Comparison of ENCODE assay signal across 14 cellular contexts in genomic region chr1:109882288-109883245, GRCh38. TPM values are rescaled to one million over a fixed set of nuclear protein-coding genes. Genes with fewer than 3 reads are reported as not detected.
DNase-seq lines count a peak whose midpoint lies in the region; ATAC-seq and TF ChIP-seq lines count a peak whose summit lies in the region.
"Had no signal": no experiment of that assay in that cellular context is flagged by ENCODE, and none has a peak within 500 bp of the region (broad histone marks: within the 10 kb centered on the region; RNA-seq: fewer than 3 reads in every experiment).

No MANE protein-coding gene starts in this region.

- H3K4me1 ChIP-seq in adrenal gland (replicated peaks in 1 of 2) (peaks cover 45 to 53% of the 10 kb centered on the region in 2 donors), tibial artery (peaks cover 0 to 37% (median 31%) of the 10 kb centered on the region in 4 donors)

- TF ChIP-seq POLR2A in adrenal gland (IDR thresholded peaks at IDR 0.05) = no peak

- H3K27me3 ChIP-seq in adrenal gland = no peaks in the 10 kb centered on the region
- H3K27me3 ChIP-seq in tibial artery = no peaks in the 10 kb centered on the region
- H3K27me3 ChIP-seq in brain microvascular endothelial cell (replicated peaks) = no peaks in the 10 kb centered on the region
- H3K27me3 ChIP-seq: BLaER1 treated with 17β-estradiol and CSF1 and Interleukin-3, amounts not matched to agents 10 nM and 100 nM had no signal

- peak in 1 of 7 donors; percentile 52 for DNase-seq in adrenal gland
- DNase-seq in hippocampal formation (lab: John Stamatoyannopoulos, UW) = peak; percentile 82 to 87
- peak; percentile 96 for DNase-seq in pons (ENCODE audit: low spot score)
- DNase-seq in tibial artery = peak in 1 of 2 donors; percentile 59
- no peak for DNase-seq in brain microvascular endothelial cell
- DNase-seq in NCI-H226 = no peak
- DNase-seq: activated naive CD4-positive, alpha-beta T cell treated with anti-CD3 and anti-CD28 coated beads, Interleukin-2, amount 50 U/mL, for 16 hours; GOT3; nephron progenitor cell; small intestine; stimulated activated naive CD8-positive, alpha-beta T cell treated with anti-CD3 and anti-CD28 coated beads, Interleukin-15, amount 100 ng/mL, for 72 hours had no signal

- WGBS in adrenal gland, 4 donors = 83 to 95% (median 89%) methylated on average over 8 to 15 of the region's 15 CpGs

- H3K36me3 ChIP-seq in adrenal gland (replicated peaks in 1 of 2) = no peaks in the 10 kb centered on the region
- no peaks in the 10 kb centered on the region for H3K36me3 ChIP-seq in tibial artery
- no peaks in the 10 kb centered on the region for H3K36me3 ChIP-seq in brain microvascular endothelial cell (replicated peaks)
- H3K36me3 ChIP-seq: BLaER1 treated with 17β-estradiol and CSF1 and Interleukin-3, amounts not matched to agents 10 nM and 100 nM had no signal

- ATAC-seq in GM19455 (IDR thresholded peaks at IDR 0.05; ENCODE audit: unreplicated experiment) = no peak
- ATAC-seq: stimulated activated naive CD8-positive, alpha-beta T cell treated with anti-CD3 and anti-CD28 coated beads, Interleukin-15, amount 100 ng/mL, for 72 hours had no signal

- TF ChIP-seq CTCF in adrenal gland (IDR thresholded peaks at IDR 0.05) = no peak
- TF ChIP-seq CTCF in tibial artery (IDR thresholded peaks at IDR 0.05) = no peak
- TF ChIP-seq CTCF in brain microvascular endothelial cell (IDR thresholded peaks at IDR 0.05; ENCODE audit: low read depth, low read length, missing control alignments) = no peak

- intact Hi-C loops in adrenal gland (cut with DNase I) (no loop called here), tibial artery (cut with DNase I; ENCODE audit: low total_unique reads) (no loop called here)

- no peaks in the 10 kb centered on the region for H3K9me3 ChIP-seq in adrenal gland (replicated peaks in 1 of 3)
- H3K9me3 ChIP-seq in tibial artery = no peaks in the 10 kb centered on the region
- H3K9me3 ChIP-seq: BLaER1 treated with 17β-estradiol and CSF1 and Interleukin-3, amounts not matched to agents 10 nM and 100 nM had no signal

- H3K27ac ChIP-seq in adrenal gland (peak overlapping the region in 4 of 5 donors; percentile 74 to 89 (median 75)), tibial artery (peak overlapping the region; percentile 74), brain microvascular endothelial cell (no peak overlapping the region)
- H3K27ac ChIP-seq: VCaP had no signal

- in situ Hi-C loops in brain microvascular endothelial cell (cut with HindIII; ENCODE audit: low pct_ligation_motif_present, low sequenced_read_pairs) = no loop called here

- H3K4me3 ChIP-seq in adrenal gland = no peak overlapping the region
- H3K4me3 ChIP-seq in tibial artery = no peak overlapping the region
- H3K4me3 ChIP-seq in brain microvascular endothelial cell (ENCODE audit: low read depth, low read length) = no peak overlapping the region
- H3K4me3 ChIP-seq: BLaER1 treated with 17β-estradiol and CSF1 and Interleukin-3, amounts not matched to agents 10 nM and 100 nM had no signal

RNA-seq across cellular contexts. Expression of gene CSF1, which starts 28.1 kb away (rescaled TPM):
- 100 to 1,000 TPM in 6 of 8 donors, 10 to 100 TPM in 2; 34.9 to 295 (median 116) TPM for total RNA-seq in adrenal gland
- 10 to 100 TPM; 23.3 to 26.5 (median 24.5) TPM for polyA plus RNA-seq in adrenal gland

Comparison
In these comparisons a context has a peak if more than half of its experiments do, and no peak if none do; other contexts are left out.
1. DNase-seq: peak in hippocampal formation (2 of 2) and pons (single experiment); none in brain microvascular endothelial cell (single experiment) and NCI-H226 (single experiment).